In the genomic region with DNA sequence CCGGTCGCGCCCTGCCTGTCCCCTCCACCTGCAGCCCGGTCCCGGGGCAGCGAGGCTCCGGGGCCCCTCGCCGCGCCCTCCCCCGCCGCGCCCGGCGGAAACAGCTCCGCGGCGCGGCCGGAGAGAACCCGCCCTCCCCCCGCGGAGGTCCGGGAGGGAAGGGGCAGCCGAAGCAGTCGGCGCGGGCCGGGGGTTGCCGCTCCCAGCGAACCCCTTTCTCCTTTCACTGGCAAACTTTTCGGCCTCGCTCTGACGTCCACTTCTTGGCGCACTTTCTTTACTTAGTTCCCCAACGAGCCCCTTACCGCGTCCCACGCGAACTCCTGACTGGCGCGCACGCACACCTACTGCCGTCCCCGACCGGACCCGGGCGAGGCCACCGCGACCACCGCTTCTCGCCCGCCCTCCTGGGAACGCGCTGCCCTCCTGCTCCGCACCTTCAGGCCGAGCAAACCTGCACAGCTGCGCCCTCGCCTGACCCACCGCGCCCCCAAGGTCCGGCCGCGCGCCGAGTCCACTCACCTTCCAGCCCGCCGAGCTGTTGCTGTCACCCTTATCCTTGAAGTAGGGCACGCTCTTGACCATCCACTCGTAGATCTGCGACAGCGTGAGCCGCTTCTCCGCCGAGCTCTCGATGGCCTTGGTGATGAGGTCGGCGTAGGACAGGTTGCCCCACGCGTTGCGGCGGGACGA, we compare ENCODE assay signal across 8 cellular contexts. TPM values are rescaled to one million over a fixed set of nuclear protein-coding genes. Genes with fewer than 3 reads are reported as not detected.
DNase-seq lines count a peak whose midpoint lies in the region; ATAC-seq and TF ChIP-seq lines count a peak whose summit lies in the region.

No MANE protein-coding gene starts in this region.

- no peaks in the 10 kb centered on the region for H3K9me3 Mint-ChIP-seq in activated CD8-positive, alpha-beta T cell treated with anti-CD3 and anti-CD28 coated beads, Interleukin-2, amount 10 ng/mL, durations not matched to agents 7 days and 5 days (ENCODE audit: insufficient read depth)

- peak overlapping the region; percentile 74 for H3K9ac ChIP-seq in HUES64 (ENCODE audit: low read depth, low read length)

- peak; percentile 4 for ATAC-seq in GM18907 (IDR thresholded peaks at IDR 0.05; ENCODE audit: unreplicated experiment)
- ATAC-seq in activated CD8-positive, alpha-beta T cell treated with anti-CD3 and anti-CD28 coated beads, Interleukin-2, amount 10 ng/mL, durations not matched to agents 7 days and 5 days: peak; percentile 10

- DNase-seq in 8988T: peak; percentile 51
- peak; percentile 54 for DNase-seq in activated CD8-positive, alpha-beta T cell treated with anti-CD3 and anti-CD28 coated beads, Interleukin-2, amount 10 ng/mL, durations not matched to agents 7 days and 5 days
- DNase-seq in myocyte (ENCODE audit: low read depth): peak; percentile 51
- DNase-seq in thyroid gland: peak; percentile 65
- no peak for DNase-seq in superior temporal gyrus (ENCODE audit: extremely low spot score)

- no peaks in the 10 kb centered on the region for H3K27me3 Mint-ChIP-seq in activated CD8-positive, alpha-beta T cell treated with anti-CD3 and anti-CD28 coated beads, Interleukin-2, amount 10 ng/mL, durations not matched to agents 7 days and 5 days (ENCODE audit: low read depth)

- H3K4me1 Mint-ChIP-seq in activated CD8-positive, alpha-beta T cell treated with anti-CD3 and anti-CD28 coated beads, Interleukin-2, amount 10 ng/mL, durations not matched to agents 7 days and 5 days (ENCODE audit: low read depth): peaks cover 52% of the 10 kb centered on the region

- H3K4me3 ChIP-seq in HUES64 (ENCODE audit: low read length): peak overlapping the region; percentile 91
- H3K4me3 ChIP-seq in esophagus (ENCODE audit: low read depth in 1 of 2, low read length in 2 of 2): peak overlapping the region; percentile 89 to 100
- peak overlapping the region; percentile 11 to 98 (median 89) for H3K4me3 ChIP-seq in thyroid gland (replicated peaks in 1 of 3)

- H3K27me3 ChIP-seq in HUES64 (ENCODE audit: insufficient read depth, low read length) (peaks cover 14% of the 10 kb centered on the region; the same call in 1 of the 2 replicates), esophagus (ENCODE audit: control insufficient read depth in 1 of 2, insufficient read depth in 2 of 2, low read length in 2 of 2) (no peaks in the 10 kb centered on the region), thyroid gland (no peaks in the 10 kb centered on the region)

- no peak for TF ChIP-seq POLR2A in thyroid gland (IDR thresholded peaks at IDR 0.05)

- intact Hi-C loops in thyroid gland (cut with DNase I): loop anchor here (10.0 kb wide), 1 partner anchor 100 kb away; no protein-coding TSS in a partner anchor

- H3K36me3 Mint-ChIP-seq in activated CD8-positive, alpha-beta T cell treated with anti-CD3 and anti-CD28 coated beads, Interleukin-2, amount 10 ng/mL, durations not matched to agents 7 days and 5 days (ENCODE audit: low read depth): peaks cover 22% of the 10 kb centered on the region

- peak overlapping the region; percentile 91 for H3K27ac Mint-ChIP-seq in activated CD8-positive, alpha-beta T cell treated with anti-CD3 and anti-CD28 coated beads, Interleukin-2, amount 10 ng/mL, durations not matched to agents 7 days and 5 days

- H3K4me1 ChIP-seq in HUES64 (ENCODE audit: insufficient read depth, low read length): peaks cover 35% of the 10 kb centered on the region
- H3K4me1 ChIP-seq in esophagus (ENCODE audit: control insufficient read depth in 2 of 2, insufficient read depth in 2 of 2, low read length in 1 of 2): peaks cover 0 to 4% of the 10 kb centered on the region in 2 donors
- peaks cover 22 to 36% of the 10 kb centered on the region in 2 donors for H3K4me1 ChIP-seq in thyroid gland

- H3K4me3 Mint-ChIP-seq in activated CD8-positive, alpha-beta T cell treated with anti-CD3 and anti-CD28 coated beads, Interleukin-2, amount 10 ng/mL, durations not matched to agents 7 days and 5 days: peak overlapping the region; percentile 91

- under 1% methylated on average over 83 of the region's 83 CpGs for WGBS in HUES64
- WGBS in esophagus, 2 donors: 0 to 1% methylated on average over 65 to 83 of the region's 83 CpGs
- 0% methylated on average over 4 to 42 of the region's 83 CpGs for WGBS in thyroid gland, 2 donors

- no peak for TF ChIP-seq CTCF in thyroid gland (IDR thresholded peaks at IDR 0.05)

- CTCF ChIA-PET in activated CD8-positive, alpha-beta T cell treated with anti-CD3 and anti-CD28 coated beads, Interleukin-2, amount 10 ng/mL, durations not matched to agents 7 days and 5 days (lab: Charles Lee): interaction anchor here (0.8 to 1.4 kb wide), 5 partner anchors 47 to 722 kb away, joined by 3 to 5 read pairs (median 4); no protein-coding TSS in a partner anchor

- H3K36me3 ChIP-seq in HUES64 (ENCODE audit: insufficient read depth, low read length) (no peaks in the 10 kb centered on the region), esophagus (ENCODE audit: control insufficient read depth in 2 of 2, insufficient read depth in 2 of 2, low read length in 1 of 2) (no peaks in the 10 kb centered on the region), thyroid gland (no peaks in the 10 kb centered on the region)

- H3K27ac ChIP-seq in HUES64 (ENCODE audit: low read depth, low read length) (no peak overlapping the region; the same call in 1 of the 2 replicates), esophagus (ENCODE audit: low read depth in 2 of 2, low read length in 1 of 2) (peak overlapping the region; percentile 96 to 98), thyroid gland (peak overlapping the region; percentile 94 to 99 (median 98))

- H3K9me3 ChIP-seq in HUES64 (ENCODE audit: insufficient read depth, low read depth, low read length) (no peaks in the 10 kb centered on the region), esophagus (ENCODE audit: control insufficient read depth in 2 of 2, insufficient read depth in 1 of 2, low read depth in 1 of 2, low read length in 1 of 2) (no peaks in the 10 kb centered on the region), thyroid gland (no peaks in the 10 kb centered on the region)

- POLR2A ChIA-PET in activated CD8-positive, alpha-beta T cell treated with anti-CD3 and anti-CD28 coated beads, Interleukin-2, amount 10 ng/mL, durations not matched to agents 7 days and 5 days (lab: Charles Lee): interaction anchor here (0.7 to 3.7 kb wide), 27 partner anchors 10 to 563 kb away, joined by 3 to 24 read pairs (median 5); no protein-coding TSS in a partner anchor

RNA-seq across cellular contexts. Expression of gene FOXO1, which starts 1.2 kb away (rescaled TPM):
- polyA plus RNA-seq in HUES64 (2013, experiment 1 of 2): 21.4 TPM
- 20.2 TPM for polyA plus RNA-seq in HUES64 (2013, experiment 2 of 2)
- total RNA-seq in activated CD8-positive, alpha-beta T cell treated with anti-CD3 and anti-CD28 coated beads, Interleukin-2, amount 10 ng/mL, durations not matched to agents 7 days and 5 days: 10 to 100 TPM; 23.1 to 24.0 TPM
- polyA plus RNA-seq in esophagus: 1 to 10 TPM; 1.7 to 3.7 TPM
- total RNA-seq in myocyte: 6.2 and 12.5 TPM in 2 replicates
- 4.4 TPM for polyA plus RNA-seq in myocyte (2012)
- total RNA-seq in thyroid gland: 10 to 100 TPM; 65.2 to 92.9 (median 70.0) TPM
